ENCODE assay signal across 1 cellular context in genomic region chr7:21468969-21469368, GRCh38.
TF ChIP-seq lines count a peak whose summit lies in the region.

No MANE protein-coding gene starts in this region.

TF ChIP-seq in K562, 482 proteins besides CTCF, POLR2A, EP300 and RAD21 (continued from another document):
- TF ChIP-seq CEBPG (CRISPR knock-in tag; IDR thresholded peaks at IDR 0.05) (no peak), CEBPG (tag; conservative IDR thresholded peaks at IDR 0.05 in 1 of 2, IDR thresholded peaks at IDR 0.05 in 1 of 2) (peak in 1 of 2 experiments; percentile 86; a peak in 3 of 4 replicates)
- TF ChIP-seq, protein P1, sequence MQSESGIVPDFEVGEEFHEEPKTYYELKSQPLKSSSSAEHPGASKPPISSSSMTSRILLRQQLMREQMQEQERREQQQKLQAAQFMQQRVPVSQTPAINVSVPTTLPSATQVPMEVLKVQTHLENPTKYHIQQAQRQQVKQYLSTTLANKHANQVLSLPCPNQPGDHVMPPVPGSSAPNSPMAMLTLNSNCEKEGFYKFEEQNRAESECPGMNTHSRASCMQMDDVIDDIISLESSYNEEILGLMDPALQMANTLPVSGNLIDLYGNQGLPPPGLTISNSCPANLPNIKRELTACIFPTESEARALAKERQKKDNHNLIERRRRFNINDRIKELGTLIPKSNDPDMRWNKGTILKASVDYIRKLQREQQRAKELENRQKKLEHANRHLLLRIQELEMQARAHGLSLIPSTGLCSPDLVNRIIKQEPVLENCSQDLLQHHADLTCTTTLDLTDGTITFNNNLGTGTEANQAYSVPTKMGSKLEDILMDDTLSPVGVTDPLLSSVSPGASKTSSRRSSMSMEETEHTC (IDR thresholded peaks at IDR 0.05), result no peak
